In genomic region chr9:133008406-133008805, GRCh38 we compare ENCODE assay signal across 13 cellular contexts. TPM values are rescaled to one million over a fixed set of nuclear protein-coding genes. Genes with fewer than 3 reads are reported as not detected.
DNase-seq lines count a peak whose midpoint lies in the region; ATAC-seq and TF ChIP-seq lines count a peak whose summit lies in the region.
"Had no signal": no experiment of that assay in that cellular context is flagged by ENCODE, and none has a peak within 500 bp of the region (broad histone marks: within the 10 kb centered on the region; RNA-seq: fewer than 3 reads in every experiment).

No MANE protein-coding gene starts in this region.

- no peaks in the 10 kb centered on the region for H3K36me3 Mint-ChIP-seq in WTC11
- no peaks in the 10 kb centered on the region for H3K36me3 Mint-ChIP-seq in activated naive CD4-positive, alpha-beta T cell treated with anti-CD3 and anti-CD28 coated beads, Interleukin-2, amount 50 U/mL, for 72 hours
- H3K36me3 Mint-ChIP-seq: CD4-positive, alpha-beta memory T cell had no signal

- H3K27me3 ChIP-seq in hepatocyte: no peaks in the 10 kb centered on the region
- peaks cover 4 to 6% of the 10 kb centered on the region in 2 donors for H3K27me3 ChIP-seq in mucosa of rectum (ENCODE audit: control insufficient read depth in 2 of 2, insufficient read depth in 2 of 2, low read length in 2 of 2)
- H3K27me3 ChIP-seq in transverse colon: peaks cover 51% of the 10 kb centered on the region

- TF ChIP-seq CTCF in WTC11 (IDR thresholded peaks at IDR 0.05): no peak
- TF ChIP-seq CTCF in hepatocyte (IDR thresholded peaks at IDR 0.05; ENCODE audit: poor library complexity): no peak
- TF ChIP-seq CTCF in transverse colon (IDR thresholded peaks at IDR 0.05): no peak

- H3K79me2 ChIP-seq in hepatocyte: no peaks in the 10 kb centered on the region

- H3K4me3 Mint-ChIP-seq in WTC11: no peak overlapping the region
- H3K4me3 Mint-ChIP-seq: CD4-positive, alpha-beta memory T cell had no signal

- H3K4me2 ChIP-seq in hepatocyte: no peak overlapping the region

- H2AFZ ChIP-seq in hepatocyte: no peak overlapping the region

- H3K36me3 ChIP-seq in hepatocyte (replicated peaks; ENCODE audit: insufficient read depth, low read depth): no peaks in the 10 kb centered on the region
- H3K36me3 ChIP-seq in mucosa of rectum (ENCODE audit: control insufficient read depth in 2 of 2, insufficient read depth in 2 of 2, low read length in 2 of 2): no peaks in the 10 kb centered on the region
- no peaks in the 10 kb centered on the region for H3K36me3 ChIP-seq in transverse colon
- H3K36me3 ChIP-seq: BE2C, HAP-1 had no signal

- H3K4me3 ChIP-seq in hepatocyte (no peak overlapping the region), mucosa of rectum (ENCODE audit: low read length in 2 of 2) (no peak overlapping the region), transverse colon (no peak overlapping the region)
- H3K4me3 ChIP-seq: HAP-1 had no signal

- no peak for TF ChIP-seq POLR2A in transverse colon (IDR thresholded peaks at IDR 0.05)

- ATAC-seq in WTC11 (no peak), GM21367 (IDR thresholded peaks at IDR 0.05; ENCODE audit: unreplicated experiment) (no peak)
- no peak for ATAC-seq in activated naive CD4-positive, alpha-beta T cell treated with anti-CD3 and anti-CD28 coated beads, Interleukin-2, amount 50 U/mL, for 72 hours
- ATAC-seq: HepG2 had no signal

- peaks cover 8% of the 10 kb centered on the region for H3K9me3 Mint-ChIP-seq in WTC11
- no peaks in the 10 kb centered on the region for H3K9me3 Mint-ChIP-seq in activated naive CD4-positive, alpha-beta T cell treated with anti-CD3 and anti-CD28 coated beads, Interleukin-2, amount 50 U/mL, for 72 hours

- H4K20me1 ChIP-seq in hepatocyte (ENCODE audit: insufficient read depth, poor library complexity, severe bottlenecking): no peaks in the 10 kb centered on the region

- no peak for TF ChIP-seq EP300 in transverse colon (IDR thresholded peaks at IDR 0.05; ENCODE audit: low read depth)

- H3K27me3 Mint-ChIP-seq in WTC11 (ENCODE audit: low read depth): peaks cover 71% of the 10 kb centered on the region

- POLR2A ChIA-PET in WTC11 (lab: Charles Lee): no interaction called here

- H3K4me1 ChIP-seq in hepatocyte (ENCODE audit: insufficient read depth) (peaks cover 8% of the 10 kb centered on the region), mucosa of rectum (ENCODE audit: control insufficient read depth in 2 of 2, insufficient read depth in 2 of 2, low read length in 2 of 2) (peaks cover 12 to 17% of the 10 kb centered on the region in 2 donors), transverse colon (peaks cover 4 to 17% (median 15%) of the 10 kb centered on the region in 4 donors)
- H3K4me1 ChIP-seq: BE2C had no signal

- H3K9ac ChIP-seq in mucosa of rectum (ENCODE audit: low read depth in 1 of 2, low read length in 2 of 2): no peak overlapping the region

- in situ Hi-C loops in transverse colon (cut with MboI; ENCODE audit: low pct_ligation_motif_present in 1 of 4, low pct_unique_long_range_greater_than_20kb in 1 of 4, low sequenced_read_pairs in 3 of 4) (no loop called here), ACHN (cut with HindIII; ENCODE audit: low pct_ligation_motif_present, low pct_unique_long_range_greater_than_20kb, low sequenced_read_pairs) (no loop called here)

- H3K27ac ChIP-seq in hepatocyte (no peak overlapping the region), mucosa of rectum (ENCODE audit: low read depth in 2 of 2, low read length in 2 of 2) (peak overlapping the region; percentile 38 to 41), transverse colon (peak overlapping the region in 3 of 4 donors; percentile 7 to 57 (median 48))
- H3K27ac ChIP-seq: C4-2B had no signal

- no peaks in the 10 kb centered on the region for H3K9me2 ChIP-seq in hepatocyte (replicated peaks; ENCODE audit: insufficient read depth)

- CTCF ChIA-PET in WTC11 (lab: Charles Lee): no interaction called here

- DNase-seq in WTC11 (ENCODE audit: low spot score): peak; percentile 9
- peak; percentile 2 for DNase-seq in hepatocyte (ENCODE audit: low spot score)
- DNase-seq in transverse colon: no peak
- DNase-seq in ACHN: no peak
- no peak for DNase-seq in activated naive CD4-positive, alpha-beta T cell treated with anti-CD3 and anti-CD28 coated beads, Interleukin-2, amount 50 U/mL, for 72 hours (ENCODE audit: low spot score in 2 of 2)
- DNase-seq: BE2C; CD4-positive, alpha-beta memory T cell; DMS79 had no signal

- no peak overlapping the region for H3K27ac Mint-ChIP-seq in WTC11
- no peak overlapping the region for H3K27ac Mint-ChIP-seq in activated naive CD4-positive, alpha-beta T cell treated with anti-CD3 and anti-CD28 coated beads, Interleukin-2, amount 50 U/mL, for 72 hours
- H3K27ac Mint-ChIP-seq: CD4-positive, alpha-beta memory T cell had no signal

- intact Hi-C loops in transverse colon (cut with DNase I; ENCODE audit: low total_unique reads): no loop called here

- H3K9me3 ChIP-seq in hepatocyte (ENCODE audit: low read depth) (no peaks in the 10 kb centered on the region), mucosa of rectum (ENCODE audit: control insufficient read depth in 2 of 2, low read length in 2 of 2) (no peaks in the 10 kb centered on the region), transverse colon (no peaks in the 10 kb centered on the region)
- H3K9me3 ChIP-seq: BE2C, HAP-1 had no signal

- 85% methylated on average over 5 of the region's 7 CpGs for WGBS in hepatocyte (ENCODE audit: low lambda C conversion rate, missing lambda C conversion rate)
- WGBS in transverse colon (ENCODE audit: low coverage in 1 of 2), 2 donors: 60 to 61% methylated on average over 1 to 7 of the region's 7 CpGs

- peaks cover 20% of the 10 kb centered on the region for H3K4me1 Mint-ChIP-seq in WTC11
- H3K4me1 Mint-ChIP-seq: CD4-positive, alpha-beta memory T cell had no signal

TF ChIP-seq in WTC11, 78 proteins besides CTCF, POLR2A, EP300 and RAD21:
- TF ChIP-seq SOX15 (CRISPR knock-in tag; IDR thresholded peaks at IDR 0.05): no peak
- no peak for TF ChIP-seq IRF1 (CRISPR knock-in tag; IDR thresholded peaks at IDR 0.05)
- TF ChIP-seq STAT6 (CRISPR knock-in tag; conservative IDR thresholded peaks at IDR 0.05; ENCODE audit: low read depth): no peak
- no peak for TF ChIP-seq ZBTB21 (CRISPR knock-in tag; IDR thresholded peaks at IDR 0.05; ENCODE audit: borderline replicate concordance)
- TF ChIP-seq RELA (CRISPR knock-in tag; IDR thresholded peaks at IDR 0.05; ENCODE audit: borderline replicate concordance): no peak
- no peak for TF ChIP-seq ATF2 (CRISPR knock-in tag; IDR thresholded peaks at IDR 0.05; ENCODE audit: borderline replicate concordance, low read depth)

RNA-seq across cellular contexts. Expression of gene GTF3C5, which starts 22.4 kb away (rescaled TPM):
- total RNA-seq in WTC11 (2021) (86.6 to 104 TPM (median 87.6 TPM) in 3 replicates), hepatocyte (45.0 and 52.5 TPM in 2 replicates), transverse colon (10 to 100 TPM; 44.5 to 56.9 (median 50.2) TPM)
- polyA plus RNA-seq in hepatocyte: 66.0 and 87.3 TPM in 2 replicates
- 100 to 1,000 TPM; 104 to 194 TPM for total RNA-seq in activated naive CD4-positive, alpha-beta T cell treated with anti-CD3 and anti-CD28 coated beads, Interleukin-2, amount 50 U/mL, for 72 hours

RNA-seq across cellular contexts. Expression of gene GFI1B, which starts 29.9 kb away (rescaled TPM):
- total RNA-seq in WTC11 (2021) (0.41 to 0.78 TPM (median 0.77 TPM) in 3 replicates), hepatocyte (0.10 TPM in 1 of 2 replicates, not detected in the other), transverse colon (1 to 10 TPM in 2 of 4 donors, not detected in 2; 1.7 to 2.0 TPM)
- not detected in 2 replicates for polyA plus RNA-seq in hepatocyte
- under 1 TPM in 1 of 2 donors, not detected in 1; 0.48 TPM for total RNA-seq in activated naive CD4-positive, alpha-beta T cell treated with anti-CD3 and anti-CD28 coated beads, Interleukin-2, amount 50 U/mL, for 72 hours
- total RNA-seq: CD4-positive, alpha-beta memory T cell had no signal
- polyA plus RNA-seq: CD4-positive, alpha-beta memory T cell had no signal

RNA-seq across cellular contexts. Expression of gene CEL, which starts 53.4 kb away (rescaled TPM):
- 6.6 to 10.4 TPM (median 8.1 TPM) in 3 replicates for total RNA-seq in WTC11 (2021)
- total RNA-seq in hepatocyte: 2.4 and 4.4 TPM in 2 replicates
- 5.9 and 6.6 TPM in 2 replicates for polyA plus RNA-seq in hepatocyte
- total RNA-seq in transverse colon: 1 to 10 TPM in 1 of 4 donors, under 1 TPM in 2, not detected in 1; 0.27 to 8.6 (median 0.48) TPM
- 1 to 10 TPM; 2.4 to 9.3 TPM for total RNA-seq in activated naive CD4-positive, alpha-beta T cell treated with anti-CD3 and anti-CD28 coated beads, Interleukin-2, amount 50 U/mL, for 72 hours

Comparison
In these comparisons a context has a peak if more than half of its experiments do, and no peak if none do; other contexts are left out.
1. DNase-seq: peak in WTC11 (single experiment) and hepatocyte (single experiment); none in transverse colon (single experiment), ACHN (single experiment) and activated naive CD4-positive, alpha-beta T cell treated with anti-CD3 and anti-CD28 coated beads, Interleukin-2, amount 50 U/mL, for 72 hours (0 of 2).